In genomic region chr2:46857871-46858696, GRCh38 we compare ENCODE assay signal across 13 cellular contexts. TPM values are rescaled to one million over a fixed set of nuclear protein-coding genes. Genes with fewer than 3 reads are reported as not detected.
DNase-seq lines count a peak whose midpoint lies in the region; ATAC-seq and TF ChIP-seq lines count a peak whose summit lies in the region.
"Had no signal": no experiment of that assay in that cellular context is flagged by ENCODE, and none has a peak within 500 bp of the region (broad histone marks: within the 10 kb centered on the region; RNA-seq: fewer than 3 reads in every experiment).

No MANE protein-coding gene starts in this region.

- H3K79me2 ChIP-seq in GM23338 (replicated peaks; ENCODE audit: insufficient read depth), result no peaks in the 10 kb centered on the region

- H3K27me3 Mint-ChIP-seq in GM23338 (ENCODE audit: insufficient read depth, low read depth, poor library complexity), result peaks cover 3% of the 10 kb centered on the region

- DNase-seq in GM23338 (ENCODE audit: low spot score) (no peak), amniotic stem cell (lab: John Stamatoyannopoulos, UW) (peak; percentile 43), iris pigment epithelial cell (ENCODE audit: low read depth) (peak; percentile 82), lower leg skin (ENCODE audit: low spot score in 2 of 2) (no peak), NCI-H146 treated with DMSO at 0.1 percent for 48 hours (lab: John Stamatoyannopoulos, UW; ENCODE audit: unreplicated experiment) (no peak)
- DNase-seq: head of caudate nucleus; Kasumi-1; NCI-H2227 treated with DMSO at 0.1 percent for 48 hours; SHP77 treated with DMSO at 0.1 percent for 48 hours; stimulated activated naive CD4-positive, alpha-beta T cell had no signal

- no peaks in the 10 kb centered on the region for H3K36me3 ChIP-seq in GM23338 (ENCODE audit: insufficient read depth)
- no peaks in the 10 kb centered on the region for H3K36me3 ChIP-seq in subcutaneous abdominal adipose tissue (ENCODE audit: control insufficient read depth in 5 of 5, insufficient read depth in 5 of 5, low read length in 5 of 5)

- H3K4me3 Mint-ChIP-seq in GM23338, result no peak overlapping the region

- H3F3A ChIP-seq in GM23338 (replicated peaks; ENCODE audit: low read depth), result no peaks in the 10 kb centered on the region

- H3K27ac ChIP-seq in GM23338 (ENCODE audit: low read depth) (no peak overlapping the region), subcutaneous abdominal adipose tissue (ENCODE audit: low read depth, low read length) (peak overlapping the region; percentile 48)

- no peaks in the 10 kb centered on the region for H3K9me2 ChIP-seq in GM23338 (ENCODE audit: insufficient read depth)

- no peak for ATAC-seq in GM23338
- no peak for ATAC-seq in GM18519 (IDR thresholded peaks at IDR 0.05; ENCODE audit: low FRiP score, unreplicated experiment)
- no peak for ATAC-seq in GM21360 (IDR thresholded peaks at IDR 0.05; ENCODE audit: unreplicated experiment)

- H3K9me3 Mint-ChIP-seq in GM23338, result no peaks in the 10 kb centered on the region

- no peaks in the 10 kb centered on the region for H3K4me1 ChIP-seq in GM23338 (ENCODE audit: insufficient read depth)
- peaks cover 5 to 32% (median 17%) of the 10 kb centered on the region in 5 donors for H3K4me1 ChIP-seq in subcutaneous abdominal adipose tissue (ENCODE audit: control insufficient read depth in 5 of 5, insufficient read depth in 5 of 5, low read length in 5 of 5)

- H3K4me2 ChIP-seq in GM23338, result no peak overlapping the region

- no peak overlapping the region for H3K27ac Mint-ChIP-seq in GM23338

- intact Hi-C loops in lower leg skin (cut with DNase I; ENCODE audit: low total_unique reads), result no loop called here

- no peak overlapping the region for H3K9ac ChIP-seq in subcutaneous abdominal adipose tissue (ENCODE audit: low read length in 5 of 5)

- 79 to 85% methylated on average over 13 of the region's 13 CpGs for WGBS in lower leg skin, 2 donors

- no peak for TF ChIP-seq POLR2A in lower leg skin (IDR thresholded peaks at IDR 0.05)

- H3K27me3 ChIP-seq in GM23338 (ENCODE audit: insufficient read depth) (no peaks in the 10 kb centered on the region), subcutaneous abdominal adipose tissue (ENCODE audit: control insufficient read depth in 5 of 5, insufficient read depth in 4 of 5, low read length in 5 of 5) (no peaks in the 10 kb centered on the region)

- TF ChIP-seq CTCF in GM23338 (conservative IDR thresholded peaks at IDR 0.05; ENCODE audit: low read depth in 2 of 2) (no peak), lower leg skin (IDR thresholded peaks at IDR 0.05) (no peak)

- H3K36me3 Mint-ChIP-seq in GM23338 (ENCODE audit: low read depth), result no peaks in the 10 kb centered on the region

- H3K4me3 ChIP-seq in GM23338 (no peak overlapping the region), subcutaneous abdominal adipose tissue (ENCODE audit: low read depth in 1 of 5, low read length in 5 of 5) (no peak overlapping the region), lower leg skin (ENCODE audit: low read depth, poor library complexity, severe bottlenecking) (no peak overlapping the region)

- no peaks in the 10 kb centered on the region for H3K9me3 ChIP-seq in subcutaneous abdominal adipose tissue (ENCODE audit: control insufficient read depth in 5 of 5, low read length in 5 of 5)

- 0 out of 2 replicates have a peak overlapping the region, but pooled peaks have one; percentile 66 for H2AFZ ChIP-seq in GM23338

- H4K20me1 ChIP-seq in GM23338 (replicated peaks; ENCODE audit: insufficient read depth), result no peaks in the 10 kb centered on the region

- H3K4me1 Mint-ChIP-seq in GM23338, result no peaks in the 10 kb centered on the region; the same call in 2 of the 3 replicates

TF ChIP-seq in GM23338, 12 proteins besides CTCF, POLR2A, EP300 and RAD21:
- TF ChIP-seq EZH2phosphoT487 (IDR thresholded peaks at IDR 0.05; ENCODE audit: unreplicated experiment) (no peak), POLR2AphosphoS5 (IDR thresholded peaks at IDR 0.05; ENCODE audit: low read depth) (no peak), JUNB (IDR thresholded peaks at IDR 0.05; ENCODE audit: unreplicated experiment) (no peak), ETS1 (IDR thresholded peaks at IDR 0.05) (no peak), STAT1 (IDR thresholded peaks at IDR 0.05; ENCODE audit: unreplicated experiment) (no peak), EZH2 (IDR thresholded peaks at IDR 0.05; ENCODE audit: low read depth, unreplicated experiment) (no peak), ZNF462 (CRISPR knock-in tag; IDR thresholded peaks at IDR 0.05) (no peak), ZNF331 (CRISPR knock-in tag; IDR thresholded peaks at IDR 0.05; ENCODE audit: low read depth) (no peak), NANOG (IDR thresholded peaks at IDR 0.05; ENCODE audit: borderline replicate concordance) (no peak), CREB1 (CRISPR knock-in tag; IDR thresholded peaks at IDR 0.05; ENCODE audit: low read depth) (no peak)

RNA-seq across cellular contexts. Expression of gene MCFD2, which starts 57.5 kb away (rescaled TPM):
- total RNA-seq in GM23338 (2014; rRNA removed; shearing (Covaris generic)), result 55.1 and 62.0 TPM in 2 replicates
- polyA plus RNA-seq in GM23338 (2016; fragmentation: Nextera tagmentation; extraction: Ambion mirVana), result 91.9 and 97.5 TPM in 2 replicates
- 10 to 100 TPM; 32.4 to 43.3 (median 36.1) TPM for total RNA-seq in lower leg skin

Comparison
In these comparisons a context has a peak if more than half of its experiments do, and no peak if none do; other contexts are left out.
1. DNase-seq: peak in amniotic stem cell (single experiment) and iris pigment epithelial cell (single experiment); none in GM23338 (single experiment), lower leg skin (0 of 2) and NCI-H146 treated with DMSO at 0.1 percent for 48 hours (single experiment).